10 cellular contexts compared by ENCODE assay signal in genomic region chr1:154863702-154864174, GRCh38. TPM values are rescaled to one million over a fixed set of nuclear protein-coding genes. Genes with fewer than 3 reads are reported as not detected.
DNase-seq lines count a peak whose midpoint lies in the region; ATAC-seq, FAIRE-seq and TF ChIP-seq lines count a peak whose summit lies in the region.
"Had no signal": no experiment of that assay in that cellular context is flagged by ENCODE, and none has a peak within 500 bp of the region (broad histone marks: within the 10 kb centered on the region; RNA-seq: fewer than 3 reads in every experiment).

No MANE protein-coding gene starts in this region.

- no peaks in the 10 kb centered on the region for H3K9me3 Mint-ChIP-seq in activated T-helper 17 cell treated with anti-CD3 and anti-CD28 coated beads, Interleukin-2, amount 50 U/mL, for 72 hours
- H3K9me3 Mint-ChIP-seq in natural killer cell treated with Interleukin-12 subunit alpha and Interleukin-12 subunit beta and Interleukin-15 and Interleukin-18, amount 100 ng/mL, for 72 hours = no peaks in the 10 kb centered on the region
- H3K9me3 Mint-ChIP-seq: T-helper 1 cell treated with Interleukin-12 subunit alpha and Interleukin-12 subunit beta and Interleukin-4 antibody, amounts not matched to agents 30 μg/mL and 1 μg/mL, for 36 hours had no signal

- H3F3A ChIP-seq in DOHH2 (ENCODE audit: control insufficient read depth, insufficient read depth) = peaks cover 54% of the 10 kb centered on the region

- H3K4me2 ChIP-seq in DOHH2 (ENCODE audit: low read length) (peak overlapping the region; percentile 86), keratinocyte (ENCODE audit: control insufficient read depth, extremely low read depth, insufficient read depth, low read depth, low read length) (no peak overlapping the region)

- dilution Hi-C loops in keratinocyte (cut with MboI; ENCODE audit: extremely low pct_ligation_motif_present, low sequenced_read_pairs) = no loop called here

- peak; percentile 42 for DNase-seq in NCI-H510A (lab: John Stamatoyannopoulos, UW)
- DNase-seq in keratinocyte (ENCODE audit: low read depth, low spot score) = no peak
- no peak for DNase-seq in midbrain (lab: John Stamatoyannopoulos, UW)
- DNase-seq in activated gamma-delta T cell (lab: John Stamatoyannopoulos, UW) = no peak
- DNase-seq in natural killer cell treated with Interleukin-12 subunit alpha and Interleukin-12 subunit beta and Interleukin-15 and Interleukin-18, amount 100 ng/mL, for 72 hours (ENCODE audit: low spot score) = no peak

- no peaks in the 10 kb centered on the region for H3K9me3 ChIP-seq in DOHH2 (ENCODE audit: control insufficient read depth, insufficient read depth, low read length)
- H3K9me3 ChIP-seq in keratinocyte (ENCODE audit: control insufficient read depth, low read depth, low read length) = no peaks in the 10 kb centered on the region
- H3K9me3 ChIP-seq: neutrophil had no signal

- no peaks in the 10 kb centered on the region for H3K36me3 Mint-ChIP-seq in activated T-helper 17 cell treated with anti-CD3 and anti-CD28 coated beads, Interleukin-2, amount 50 U/mL, for 72 hours (ENCODE audit: low read depth)
- no peaks in the 10 kb centered on the region for H3K36me3 Mint-ChIP-seq in natural killer cell treated with Interleukin-12 subunit alpha and Interleukin-12 subunit beta and Interleukin-15 and Interleukin-18, amount 100 ng/mL, for 72 hours

- H3K9me2 ChIP-seq in DOHH2 (replicated peaks; ENCODE audit: control insufficient read depth, low read length) = no peaks in the 10 kb centered on the region

- H3K27ac ChIP-seq in DOHH2 (ENCODE audit: low read depth, low read length) = peak overlapping the region; percentile 98
- no peak overlapping the region for H3K27ac ChIP-seq in keratinocyte (ENCODE audit: control insufficient read depth, insufficient read depth, low read length)
- H3K27ac ChIP-seq: neutrophil had no signal

- H3K4me1 Mint-ChIP-seq in activated T-helper 17 cell treated with anti-CD3 and anti-CD28 coated beads, Interleukin-2, amount 50 U/mL, for 72 hours = peaks cover 35% of the 10 kb centered on the region
- peaks cover 2 to 12% of the 10 kb centered on the region in 2 donors for H3K4me1 Mint-ChIP-seq in natural killer cell treated with Interleukin-12 subunit alpha and Interleukin-12 subunit beta and Interleukin-15 and Interleukin-18, amount 100 ng/mL, for 72 hours (ENCODE audit: low read depth in 2 of 2)

- FAIRE-seq in keratinocyte (lab: Jason Lieb, UNC) = no peak

- H3K9me1 ChIP-seq in keratinocyte (ENCODE audit: control insufficient read depth, extremely low read depth, insufficient read depth, low read length) = no peaks in the 10 kb centered on the region

- H3K27me3 Mint-ChIP-seq in activated T-helper 17 cell treated with anti-CD3 and anti-CD28 coated beads, Interleukin-2, amount 50 U/mL, for 72 hours = peaks cover 37% of the 10 kb centered on the region
- peaks cover 25 to 50% of the 10 kb centered on the region in 2 donors for H3K27me3 Mint-ChIP-seq in natural killer cell treated with Interleukin-12 subunit alpha and Interleukin-12 subunit beta and Interleukin-15 and Interleukin-18, amount 100 ng/mL, for 72 hours

- H4K20me1 ChIP-seq in DOHH2 (ENCODE audit: control insufficient read depth, insufficient read depth, low read depth, low read length) (no peaks in the 10 kb centered on the region), keratinocyte (ENCODE audit: control insufficient read depth, extremely low read depth, insufficient read depth, low read length) (no peaks in the 10 kb centered on the region)

- H3K27ac Mint-ChIP-seq in activated T-helper 17 cell treated with anti-CD3 and anti-CD28 coated beads, Interleukin-2, amount 50 U/mL, for 72 hours = peak overlapping the region; percentile 47
- H3K27ac Mint-ChIP-seq in natural killer cell treated with Interleukin-12 subunit alpha and Interleukin-12 subunit beta and Interleukin-15 and Interleukin-18, amount 100 ng/mL, for 72 hours = no peak overlapping the region
- H3K27ac Mint-ChIP-seq: T-helper 1 cell treated with Interleukin-12 subunit alpha and Interleukin-12 subunit beta and Interleukin-4 antibody, amounts not matched to agents 30 μg/mL and 1 μg/mL, for 36 hours had no signal

- H3K4me3 ChIP-seq in DOHH2 (ENCODE audit: low read length) = peak overlapping the region; percentile 86
- no peak overlapping the region for H3K4me3 ChIP-seq in keratinocyte (ENCODE audit: control insufficient read depth in 2 of 3, extremely low read depth in 1 of 3, insufficient read depth in 2 of 3, low read depth in 1 of 3, low read length in 3 of 3)

- ATAC-seq in GM21447 (IDR thresholded peaks at IDR 0.05; ENCODE audit: unreplicated experiment) = peak; percentile 29
- peak; percentile 57 for ATAC-seq in activated T-helper 17 cell treated with anti-CD3 and anti-CD28 coated beads, Interleukin-2, amount 50 U/mL, for 72 hours (replicated peaks)
- ATAC-seq in natural killer cell treated with Interleukin-12 subunit alpha and Interleukin-12 subunit beta and Interleukin-15 and Interleukin-18, amount 100 ng/mL, for 72 hours = no peak

- H3K4me3 Mint-ChIP-seq in activated T-helper 17 cell treated with anti-CD3 and anti-CD28 coated beads, Interleukin-2, amount 50 U/mL, for 72 hours = peak overlapping the region; percentile 43
- no peak overlapping the region for H3K4me3 Mint-ChIP-seq in natural killer cell treated with Interleukin-12 subunit alpha and Interleukin-12 subunit beta and Interleukin-15 and Interleukin-18, amount 100 ng/mL, for 72 hours
- H3K4me3 Mint-ChIP-seq: T-helper 1 cell treated with Interleukin-12 subunit alpha and Interleukin-12 subunit beta and Interleukin-4 antibody, amounts not matched to agents 30 μg/mL and 1 μg/mL, for 36 hours had no signal

- peaks cover 57% of the 10 kb centered on the region for H3K79me2 ChIP-seq in DOHH2 (ENCODE audit: control insufficient read depth, low read length)
- H3K79me2 ChIP-seq in keratinocyte (ENCODE audit: control insufficient read depth, insufficient read depth, low read length) = no peaks in the 10 kb centered on the region

- H3K36me3 ChIP-seq in DOHH2 (ENCODE audit: control insufficient read depth, low read length) = peaks cover 13% of the 10 kb centered on the region
- no peaks in the 10 kb centered on the region for H3K36me3 ChIP-seq in keratinocyte (ENCODE audit: control insufficient read depth in 2 of 2, extremely low read depth in 1 of 2, insufficient read depth in 2 of 2, low read length in 2 of 2)
- H3K36me3 ChIP-seq: neutrophil had no signal

- H3K9ac ChIP-seq in keratinocyte (ENCODE audit: control insufficient read depth, extremely low read depth, insufficient read depth, low read length) = no peak overlapping the region

- TF ChIP-seq CTCF in DOHH2 (IDR thresholded peaks at IDR 0.05; ENCODE audit: low read depth, low read length, poor library complexity, severe bottlenecking) (peak; percentile 86), keratinocyte (optimal IDR thresholded peaks at IDR 0.05 in 1 of 3, IDR thresholded peaks at IDR 0.05 in 1 of 3, conservative IDR thresholded peaks at IDR 0.05 in 1 of 3; ENCODE audit: extremely low read depth in 1 of 3, insufficient read depth in 2 of 3, low read length in 3 of 3) (peak; percentile 45 to 67 (median 47))

- H3K27me3 ChIP-seq in DOHH2 (ENCODE audit: control insufficient read depth, low read length) (no peaks in the 10 kb centered on the region), keratinocyte (ENCODE audit: control insufficient read depth, extremely low read depth, insufficient read depth, low read length) (peaks cover 17% of the 10 kb centered on the region)

- H3K4me1 ChIP-seq in DOHH2 (ENCODE audit: control insufficient read depth, low read length) = peaks cover 91% of the 10 kb centered on the region
- peaks cover 8% of the 10 kb centered on the region for H3K4me1 ChIP-seq in keratinocyte (ENCODE audit: control insufficient read depth, extremely low read depth, insufficient read depth, low read length)

- H2AFZ ChIP-seq in keratinocyte (ENCODE audit: control insufficient read depth, low read length) = no peak overlapping the region

RNA-seq across cellular contexts. Expression of gene KCNN3, which starts 6.3 kb away (rescaled TPM):
- under 1 TPM; 0.11 to 0.37 TPM for total RNA-seq in activated T-helper 17 cell treated with anti-CD3 and anti-CD28 coated beads, Interleukin-2, amount 50 U/mL, for 72 hours
- 0.03 to 0.05 TPM (median 0.03 TPM) in 3 replicates for polyA plus RNA-seq in keratinocyte
- polyA plus RNA-seq in keratinocyte (2011; ENCODE audit: low read depth) = 0.09 TPM
- under 0.01 and 0.02 TPM in 2 replicates for polyA plus RNA-seq in keratinocyte (2011; cell fraction: cytosol; rRNA removed)
- polyA plus RNA-seq in keratinocyte (2011; cell fraction: nucleus; rRNA removed) = 0.03 and 0.04 TPM in 2 replicates
- polyA plus RNA-seq in keratinocyte (2012; ENCODE audit: low replicate concordance) = 0.05 TPM in 1 of 2 replicates, not detected in the other
- not detected in 3 replicates for polyA minus RNA-seq in keratinocyte
- polyA minus RNA-seq in keratinocyte (2011; cell fraction: cytosol; rRNA and poly(A)+ RNA removed) = not detected
- polyA minus RNA-seq in keratinocyte (2011; cell fraction: nucleus; rRNA and poly(A)+ RNA removed) = not detected in 2 replicates
- under 1 TPM in 1 of 2 donors, not detected in 1; 0.08 TPM for total RNA-seq in natural killer cell treated with Interleukin-12 subunit alpha and Interleukin-12 subunit beta and Interleukin-15 and Interleukin-18, amount 100 ng/mL, for 72 hours

Comparison
In these comparisons a context has a peak if more than half of its experiments do, and no peak if none do; other contexts are left out.
1. ATAC-seq: peak in GM21447 (single experiment) and activated T-helper 17 cell treated with anti-CD3 and anti-CD28 coated beads, Interleukin-2, amount 50 U/mL, for 72 hours (single experiment); none in natural killer cell treated with Interleukin-12 subunit alpha and Interleukin-12 subunit beta and Interleukin-15 and Interleukin-18, amount 100 ng/mL, for 72 hours (0 of 2).